8 cellular contexts compared by ENCODE assay signal in genomic region chr12:98516184-98516873, GRCh38. TPM values are rescaled to one million over a fixed set of nuclear protein-coding genes. Genes with fewer than 3 reads are reported as not detected.
DNase-seq lines count a peak whose midpoint lies in the region; ATAC-seq and FAIRE-seq lines count a peak whose summit lies in the region.

No MANE protein-coding gene starts in this region.

- DNase-seq in NCI-H2107 treated with DMSO at 0.1 percent for 48 hours (lab: John Stamatoyannopoulos, UW; ENCODE audit: unreplicated experiment) (peak; percentile 85), UCSD-AML1 (lab: John Stamatoyannopoulos, UW; ENCODE audit: unreplicated experiment) (peak; percentile 67), brain pericyte (ENCODE audit: low read depth, low spot score) (peak; percentile 16), iPS-NIHi11 (ENCODE audit: low spot score) (peak; percentile 63), small intestine (peak; percentile 86)

- ATAC-seq in GM18520 (IDR thresholded peaks at IDR 0.05; ENCODE audit: unreplicated experiment): peak; percentile 42
- ATAC-seq in HG03066 (IDR thresholded peaks at IDR 0.05; ENCODE audit: low read depth, unreplicated experiment): peak; percentile 61

- no peaks in the 10 kb centered on the region for H3K27me3 ChIP-seq in small intestine (ENCODE audit: control insufficient read depth in 2 of 2, insufficient read depth in 2 of 2, low read length in 2 of 2)

- peak overlapping the region; percentile 89 to 98 for H3K27ac ChIP-seq in small intestine (ENCODE audit: low read depth in 1 of 2, low read length in 1 of 2)

- no peaks in the 10 kb centered on the region for H3K9me3 ChIP-seq in small intestine (ENCODE audit: control insufficient read depth, low read depth)

- FAIRE-seq in A204.1 (lab: Jason Lieb, UNC) (peak; percentile 76), small intestine (lab: Jason Lieb, UNC) (no peak)

- no peaks in the 10 kb centered on the region for H3K36me3 ChIP-seq in small intestine (ENCODE audit: control insufficient read depth in 2 of 2, insufficient read depth in 2 of 2, low read length in 2 of 2)

- no peaks in the 10 kb centered on the region for H3K4me1 ChIP-seq in small intestine (ENCODE audit: control insufficient read depth in 2 of 2, insufficient read depth in 1 of 2, low read depth in 1 of 2, low read length in 1 of 2)

- WGBS in small intestine, 3 donors: 0 to 1% (median 0%) methylated on average over 39 to 52 of the region's 52 CpGs

- peak overlapping the region; percentile 84 to 89 for H3K4me3 ChIP-seq in small intestine (ENCODE audit: low read depth in 1 of 2, low read length in 2 of 2)

RNA-seq across cellular contexts. Expression of gene TMPO, which starts 0.9 kb away (rescaled TPM):
- 10 to 100 TPM; 19.5 to 66.4 (median 24.4) TPM for polyA plus RNA-seq in small intestine

Comparison
In these comparisons a context has a peak if more than half of its experiments do, and no peak if none do; other contexts are left out.
1. Peak in every context shown above with its lines: DNase-seq, ATAC-seq, H3K4me3 ChIP-seq and H3K27ac ChIP-seq.
2. DNase-seq: peak in every context shown above with its lines; median percentile 86 in small intestine; 85 in NCI-H2107 treated with DMSO at 0.1 percent for 48 hours; 67 in UCSD-AML1; 63 in iPS-NIHi11; 16 in brain pericyte.